ENCODE assay signal across 8 cellular contexts in genomic region chr5:155728146-155728856, GRCh38.
A peak's percentile ranks its signal among the peaks of the same experiment; 100 is the strongest.
DNase-seq lines count a peak whose midpoint lies in the region; ATAC-seq, FAIRE-seq and TF ChIP-seq lines count a peak whose summit lies in the region.

No MANE protein-coding gene starts in this region.

- no peaks in the 10 kb centered on the region for H3K9me3 Mint-ChIP-seq in activated CD4-positive, alpha-beta T cell treated with anti-CD3 and anti-CD28 coated beads, Interleukin-2, amount 10 ng/mL, durations not matched to agents 7 days and 5 days

- ATAC-seq in A549 = peak; percentile 89
- no peak for ATAC-seq in HG02642 (IDR thresholded peaks at IDR 0.05; ENCODE audit: poor library complexity, unreplicated experiment)

- H3K4me3 ChIP-seq in A549 (peak overlapping the region; percentile 62), stomach smooth muscle (ENCODE audit: low read length in 2 of 2) (peak overlapping the region; percentile 64 to 71)

- H3K27me3 ChIP-seq in stomach smooth muscle (ENCODE audit: control insufficient read depth in 1 of 2, insufficient read depth in 2 of 2, low read length in 2 of 2) = peaks cover 38 to 42% of the 10 kb centered on the region in 2 donors

- no peak overlapping the region for H3K9ac ChIP-seq in stomach smooth muscle (ENCODE audit: low read length in 2 of 2)

- DNase-seq in A549 (ENCODE audit: low read depth in 1 of 2, low spot score in 1 of 2) (peak; percentile 64 to 71), NCI-H2029 treated with DMSO at 0.1 percent for 48 hours (lab: John Stamatoyannopoulos, UW) (peak; percentile 37), dermis blood vessel endothelial cell (peak; percentile 11), left kidney (ENCODE audit: low read depth, low spot score) (peak; percentile 91), GM19239 (ENCODE audit: insufficient read length, low spot score) (no peak)
- DNase-seq in activated CD4-positive, alpha-beta T cell treated with anti-CD3 and anti-CD28 coated beads, Interleukin-2, amount 10 ng/mL, durations not matched to agents 7 days and 5 days = no peak

- peak overlapping the region; percentile 60 to 85 for H3K27ac ChIP-seq in A549
- H3K27ac ChIP-seq in stomach smooth muscle (ENCODE audit: low read length) = no peak overlapping the region

- TF ChIP-seq POLR2A in A549 (IDR thresholded peaks at IDR 0.05; ENCODE audit: low read length) = 0 out of 2 replicates have a peak, but pooled peaks have one; percentile 4

- H3K36me3 ChIP-seq in stomach smooth muscle (ENCODE audit: control insufficient read depth in 2 of 2, insufficient read depth in 2 of 2, low read length in 2 of 2) = no peaks in the 10 kb centered on the region

- H3K9me3 ChIP-seq in A549 = no peaks in the 10 kb centered on the region
- no peaks in the 10 kb centered on the region for H3K9me3 ChIP-seq in stomach smooth muscle (ENCODE audit: control insufficient read depth in 2 of 2, low read length in 2 of 2)

- no peak overlapping the region for H3K4me3 Mint-ChIP-seq in activated CD4-positive, alpha-beta T cell treated with anti-CD3 and anti-CD28 coated beads, Interleukin-2, amount 10 ng/mL, durations not matched to agents 7 days and 5 days

- peak; percentile 16 to 42; a peak in 1 of 5 replicates for TF ChIP-seq RAD21 in A549 (conservative IDR thresholded peaks at IDR 0.05 in 1 of 2, IDR thresholded peaks at IDR 0.05 in 1 of 2)

- peak overlapping the region; percentile 89 for H3K4me2 ChIP-seq in A549

- TF ChIP-seq EP300 in A549 (IDR thresholded peaks at IDR 0.05) = no peak

- WGBS in A549 (ENCODE audit: missing lambda C conversion rate) = 6% methylated on average over 17 of the region's 83 CpGs

- no peaks in the 10 kb centered on the region for H3K36me3 Mint-ChIP-seq in activated CD4-positive, alpha-beta T cell treated with anti-CD3 and anti-CD28 coated beads, Interleukin-2, amount 10 ng/mL, durations not matched to agents 7 days and 5 days (ENCODE audit: low read depth)

- H3K4me1 ChIP-seq in A549 = peaks cover 3% of the 10 kb centered on the region; the same call in 1 of the 3 replicates
- H3K4me1 ChIP-seq in stomach smooth muscle (ENCODE audit: control insufficient read depth, insufficient read depth, low read length) = peaks cover 18% of the 10 kb centered on the region

- no peak overlapping the region for H3K27ac Mint-ChIP-seq in activated CD4-positive, alpha-beta T cell treated with anti-CD3 and anti-CD28 coated beads, Interleukin-2, amount 10 ng/mL, durations not matched to agents 7 days and 5 days

- FAIRE-seq in A549 (lab: Jason Lieb, UNC) (no peak), GM19239 (lab: Jason Lieb, UNC) (no peak)

- POLR2A ChIA-PET in A549 (lab: Yijun Ruan, JAX) = no interaction called here
- POLR2A ChIA-PET in activated CD4-positive, alpha-beta T cell treated with anti-CD3 and anti-CD28 coated beads, Interleukin-2, amount 10 ng/mL, durations not matched to agents 7 days and 5 days (lab: Charles Lee) = no interaction called here

- no peaks in the 10 kb centered on the region for H3K4me1 Mint-ChIP-seq in activated CD4-positive, alpha-beta T cell treated with anti-CD3 and anti-CD28 coated beads, Interleukin-2, amount 10 ng/mL, durations not matched to agents 7 days and 5 days

- H3K27me3 Mint-ChIP-seq in activated CD4-positive, alpha-beta T cell treated with anti-CD3 and anti-CD28 coated beads, Interleukin-2, amount 10 ng/mL, durations not matched to agents 7 days and 5 days = peaks cover 47% of the 10 kb centered on the region

- no peak; the same call in 2 of the 3 replicates for TF ChIP-seq CTCF in A549 (IDR thresholded peaks at IDR 0.05)

- CTCF ChIA-PET in A549 (lab: Yijun Ruan, JAX) = no interaction called here
- CTCF ChIA-PET in activated CD4-positive, alpha-beta T cell treated with anti-CD3 and anti-CD28 coated beads, Interleukin-2, amount 10 ng/mL, durations not matched to agents 7 days and 5 days (lab: Charles Lee) = no interaction called here

TF ChIP-seq in A549, 52 proteins besides CTCF, POLR2A, EP300 and RAD21:
- peak; percentile 53 for TF ChIP-seq MAX (IDR thresholded peaks at IDR 0.05)
- peak; percentile 43; the same call in 1 of the 2 replicates for TF ChIP-seq HDAC2 (IDR thresholded peaks at IDR 0.05)
- TF ChIP-seq NPAS2 (CRISPR knock-in tag; IDR thresholded peaks at IDR 0.05; ENCODE audit: borderline replicate concordance) = no peak
- TF ChIP-seq USF2 (IDR thresholded peaks at IDR 0.05) = no peak
- TF ChIP-seq HES2 (IDR thresholded peaks at IDR 0.05) = no peak
- TF ChIP-seq FOXS1 (CRISPR knock-in tag; IDR thresholded peaks at IDR 0.05) = no peak
- no peak for TF ChIP-seq NFE2L2 (conservative IDR thresholded peaks at IDR 0.05; ENCODE audit: low read length)
- TF ChIP-seq RNF2 (IDR thresholded peaks at IDR 0.05; ENCODE audit: borderline replicate concordance, low read depth) = 0 out of 2 replicates have a peak, but pooled peaks have one; percentile 67
- TF ChIP-seq JUN (IDR thresholded peaks at IDR 0.05) = 0 out of 5 replicates have a peak, but pooled peaks of 1 of the 2 experiments have one; percentile 19
- 0 out of 3 replicates have a peak, but pooled peaks have one; percentile 5 for TF ChIP-seq SMC3 (IDR thresholded peaks at IDR 0.05)

Comparison
In these comparisons a context has a peak if more than half of its experiments do, and no peak if none do; other contexts are left out.
1. DNase-seq: peak in A549 (2 of 2), NCI-H2029 treated with DMSO at 0.1 percent for 48 hours (single experiment), dermis blood vessel endothelial cell (single experiment) and left kidney (single experiment); none in GM19239 (single experiment) and activated CD4-positive, alpha-beta T cell treated with anti-CD3 and anti-CD28 coated beads, Interleukin-2, amount 10 ng/mL, durations not matched to agents 7 days and 5 days (single experiment).